Comparison of ENCODE assay signal across 15 cellular contexts in genomic region chr6:111784423-111784822, GRCh38.
DNase-seq lines count a peak whose midpoint lies in the region; ATAC-seq and TF ChIP-seq lines count a peak whose summit lies in the region.
"Had no signal": no experiment of that assay in that cellular context is flagged by ENCODE, and none has a peak within 500 bp of the region (broad histone marks: within the 10 kb centered on the region; RNA-seq: fewer than 3 reads in every experiment).

No MANE protein-coding gene starts in this region.

- H3K36me3 ChIP-seq in CD8-positive, alpha-beta T cell (ENCODE audit: insufficient read depth, low read length): no peaks in the 10 kb centered on the region
- H3K36me3 ChIP-seq in effector memory CD4-positive, alpha-beta T cell (ENCODE audit: control insufficient read depth, insufficient read depth, low read length): no peaks in the 10 kb centered on the region
- H3K36me3 ChIP-seq: adrenal gland, suprapubic skin had no signal

- intact Hi-C loops in CD8-positive, alpha-beta T cell (cut with DNase I, micrococcal nuclease): no loop called here
- intact Hi-C loops in activated T-helper 2 cell treated with anti-CD3 and anti-CD28 coated beads, Interferon-gamma antibody, Interleukin-2, Interleukin-4, amounts not matched to agents 10 μg/mL and 5 μg/mL and 100 μg/mL, durations not matched to agents 14 hours and 24 hours and 36 hours (cut with micrococcal nuclease): no loop called here

- no peaks in the 10 kb centered on the region for H3K9me3 ChIP-seq in CD8-positive, alpha-beta T cell (ENCODE audit: low read length)
- no peaks in the 10 kb centered on the region for H3K9me3 ChIP-seq in effector memory CD4-positive, alpha-beta T cell (ENCODE audit: control insufficient read depth, low read length)
- H3K9me3 ChIP-seq: adrenal gland, suprapubic skin had no signal

- no peak for TF ChIP-seq RAD21 in Ishikawa (IDR thresholded peaks at IDR 0.05; ENCODE audit: low read depth)

- DNase-seq in CD8-positive, alpha-beta T cell: no peak
- no peak for DNase-seq in activated T-helper 2 cell treated with anti-CD3 and anti-CD28 coated beads, Interferon-gamma antibody, Interleukin-2, Interleukin-4, amounts not matched to agents 10 μg/mL and 5 μg/mL and 100 μg/mL, durations not matched to agents 14 hours and 24 hours and 36 hours (ENCODE audit: low spot score)
- DNase-seq in islet precursor cell: peak; percentile 42
- no peak for DNase-seq in iPS-NIHi11 (ENCODE audit: low spot score)
- DNase-seq in effector memory CD4-positive, alpha-beta T cell: no peak
- no peak for DNase-seq in RPMI8226
- DNase-seq in activated CD8-positive, alpha-beta memory T cell treated with anti-CD3 and anti-CD28 coated beads for 24 hours: no peak
- DNase-seq: activated CD4-positive, alpha-beta T cell treated with anti-CD3 and anti-CD28 coated beads for 1 hour; adrenal gland; occipital lobe; stimulated activated CD4-positive, alpha-beta T cell treated with anti-CD3 and anti-CD28 coated beads, Interleukin-4, amount 100 ng/mL, for 24 hours had no signal

- H3K27me3 ChIP-seq in CD8-positive, alpha-beta T cell (ENCODE audit: insufficient read depth, low read length): no peaks in the 10 kb centered on the region
- no peaks in the 10 kb centered on the region for H3K27me3 ChIP-seq in effector memory CD4-positive, alpha-beta T cell (replicated peaks; ENCODE audit: control insufficient read depth, insufficient read depth, low read length, poor library complexity, severe bottlenecking)
- H3K27me3 ChIP-seq: adrenal gland, suprapubic skin had no signal

- no peak for ATAC-seq in CD8-positive, alpha-beta T cell
- ATAC-seq: GM12878 had no signal

- TF ChIP-seq EP300 in Ishikawa (IDR thresholded peaks at IDR 0.05; ENCODE audit: borderline replicate concordance): no peak

- peaks cover 67% of the 10 kb centered on the region for H3K4me1 Mint-ChIP-seq in CD8-positive, alpha-beta T cell (ENCODE audit: low read depth)
- H3K4me1 Mint-ChIP-seq in activated T-helper 2 cell treated with anti-CD3 and anti-CD28 coated beads, Interferon-gamma antibody, Interleukin-2, Interleukin-4, amounts not matched to agents 10 μg/mL and 5 μg/mL and 100 μg/mL, durations not matched to agents 14 hours and 24 hours and 36 hours (ENCODE audit: low read depth): peaks cover 51% of the 10 kb centered on the region

- CTCF ChIA-PET in CD8-positive, alpha-beta T cell (lab: Charles Lee): interaction anchor here (1.2 to 2.1 kb wide), 4 partner anchors 23 to 89 kb away, joined by 3 to 7 read pairs (median 5); partner anchors contain the start of gene FYN

- H3K36me3 Mint-ChIP-seq in CD8-positive, alpha-beta T cell: peaks cover 39% of the 10 kb centered on the region
- H3K36me3 Mint-ChIP-seq in activated T-helper 2 cell treated with anti-CD3 and anti-CD28 coated beads, Interferon-gamma antibody, Interleukin-2, Interleukin-4, amounts not matched to agents 10 μg/mL and 5 μg/mL and 100 μg/mL, durations not matched to agents 14 hours and 24 hours and 36 hours (ENCODE audit: low read depth): peaks cover 48% of the 10 kb centered on the region

- H3K9me3 Mint-ChIP-seq in CD8-positive, alpha-beta T cell: no peaks in the 10 kb centered on the region
- no peaks in the 10 kb centered on the region for H3K9me3 Mint-ChIP-seq in activated T-helper 2 cell treated with anti-CD3 and anti-CD28 coated beads, Interferon-gamma antibody, Interleukin-2, Interleukin-4, amounts not matched to agents 10 μg/mL and 5 μg/mL and 100 μg/mL, durations not matched to agents 14 hours and 24 hours and 36 hours

- no peak for TF ChIP-seq CTCF in CD8-positive, alpha-beta T cell (IDR thresholded peaks at IDR 0.05)

- H3K27ac ChIP-seq in CD8-positive, alpha-beta T cell (ENCODE audit: low read depth, low read length): no peak overlapping the region
- no peak overlapping the region for H3K27ac ChIP-seq in effector memory CD4-positive, alpha-beta T cell (ENCODE audit: insufficient read depth, low read length, poor library complexity, severe bottlenecking)
- H3K27ac ChIP-seq: epithelial cell of prostate, suprapubic skin had no signal

- H3K4me1 ChIP-seq in CD8-positive, alpha-beta T cell (ENCODE audit: insufficient read depth, low read length): peaks cover 54% of the 10 kb centered on the region
- peaks cover 29% of the 10 kb centered on the region for H3K4me1 ChIP-seq in effector memory CD4-positive, alpha-beta T cell (ENCODE audit: control insufficient read depth, insufficient read depth, low read length, poor library complexity, severe bottlenecking)
- H3K4me1 ChIP-seq: adrenal gland had no signal

- H3K4me3 ChIP-seq in CD8-positive, alpha-beta T cell (ENCODE audit: low read depth, low read length): no peak overlapping the region
- H3K4me3 ChIP-seq in effector memory CD4-positive, alpha-beta T cell (ENCODE audit: insufficient read depth, low read depth, low read length, poor library complexity, severe bottlenecking): no peak overlapping the region
- H3K4me3 ChIP-seq: adrenal gland, GM12878, suprapubic skin had no signal

- H3K4me3 Mint-ChIP-seq in CD8-positive, alpha-beta T cell: no peak overlapping the region
- no peak overlapping the region for H3K4me3 Mint-ChIP-seq in activated T-helper 2 cell treated with anti-CD3 and anti-CD28 coated beads, Interferon-gamma antibody, Interleukin-2, Interleukin-4, amounts not matched to agents 10 μg/mL and 5 μg/mL and 100 μg/mL, durations not matched to agents 14 hours and 24 hours and 36 hours (ENCODE audit: low read depth)

- peak overlapping the region; percentile 85 for H3K27ac Mint-ChIP-seq in CD8-positive, alpha-beta T cell
- H3K27ac Mint-ChIP-seq in activated T-helper 2 cell treated with anti-CD3 and anti-CD28 coated beads, Interferon-gamma antibody, Interleukin-2, Interleukin-4, amounts not matched to agents 10 μg/mL and 5 μg/mL and 100 μg/mL, durations not matched to agents 14 hours and 24 hours and 36 hours: peak overlapping the region; percentile 2

- no peaks in the 10 kb centered on the region for H3K27me3 Mint-ChIP-seq in CD8-positive, alpha-beta T cell (ENCODE audit: low read depth)
- H3K27me3 Mint-ChIP-seq in activated T-helper 2 cell treated with anti-CD3 and anti-CD28 coated beads, Interferon-gamma antibody, Interleukin-2, Interleukin-4, amounts not matched to agents 10 μg/mL and 5 μg/mL and 100 μg/mL, durations not matched to agents 14 hours and 24 hours and 36 hours (ENCODE audit: low read depth): no peaks in the 10 kb centered on the region

- POLR2A ChIA-PET in CD8-positive, alpha-beta T cell (lab: Charles Lee): interaction anchor here (0.9 to 1.8 kb wide), 7 partner anchors 9 to 52 kb away, joined by 3 to 7 read pairs (median 4); no protein-coding TSS in a partner anchor

TF ChIP-seq in Ishikawa, 13 proteins besides CTCF, POLR2A, EP300 and RAD21:
- TF ChIP-seq USF1 (IDR thresholded peaks at IDR 0.05) (no peak), NFIC (IDR thresholded peaks at IDR 0.05) (0 out of 2 replicates have a peak, but pooled peaks have one; percentile 13), REST (IDR thresholded peaks at IDR 0.05; ENCODE audit: low read depth) (no peak)
